17 cellular contexts compared by ENCODE assay signal in genomic region chr6:75348882-75349261, GRCh38.
DNase-seq lines count a peak whose midpoint lies in the region; ATAC-seq and TF ChIP-seq lines count a peak whose summit lies in the region.
"Had no signal": no experiment of that assay in that cellular context is flagged by ENCODE, and none has a peak within 500 bp of the region (broad histone marks: within the 10 kb centered on the region; RNA-seq: fewer than 3 reads in every experiment).

No MANE protein-coding gene starts in this region.

- H4K5ac ChIP-seq in H9 (ENCODE audit: insufficient read length, low read depth, low read length), result no peak overlapping the region

- no peak overlapping the region for H2BK120ac ChIP-seq in H9 (ENCODE audit: low read depth, low read length, poor library complexity, severe bottlenecking)

- H3K23me2 ChIP-seq in H9 (ENCODE audit: insufficient read length, low read depth, low read length, poor library complexity, severe bottlenecking), result peaks cover 7% of the 10 kb centered on the region

- no peak overlapping the region for H2BK20ac ChIP-seq in H9 (ENCODE audit: low read depth, low read length, poor library complexity, severe bottlenecking)

- H4K20me1 ChIP-seq in H9 (ENCODE audit: control insufficient read depth, insufficient read depth, insufficient read length), result no peaks in the 10 kb centered on the region

- peaks cover 5% of the 10 kb centered on the region for H3K4me1 ChIP-seq in H9 (ENCODE audit: insufficient read depth, low read length)
- peaks cover 10% of the 10 kb centered on the region for H3K4me1 ChIP-seq in lower lobe of right lung
- peaks cover 6% of the 10 kb centered on the region for H3K4me1 ChIP-seq in skeletal muscle satellite cell (ENCODE audit: control insufficient read depth, insufficient read depth, low read length)

- intact Hi-C loops in lower lobe of right lung (cut with DNase I), result no loop called here

- H3K4me3 ChIP-seq in lower lobe of right lung, result peak overlapping the region; percentile 43
- H3K4me3 ChIP-seq in skeletal muscle satellite cell (ENCODE audit: low read length), result no peak overlapping the region
- no peak overlapping the region for H3K4me3 ChIP-seq in foreskin fibroblast (ENCODE audit: low read depth in 1 of 2, low read length in 2 of 2)
- H3K4me3 ChIP-seq: PC-9 had no signal

- H2BK5ac ChIP-seq in H9 (ENCODE audit: insufficient read length, low read length), result no peak overlapping the region

- H3K79me1 ChIP-seq in H9 (ENCODE audit: insufficient read depth, low read depth, low read length, poor library complexity, severe bottlenecking), result no peaks in the 10 kb centered on the region

- peak overlapping the region; percentile 72 to 83 for H3K4me3 Mint-ChIP-seq in H9
- H3K4me3 Mint-ChIP-seq in chondrocyte (ENCODE audit: unreplicated experiment), result peak overlapping the region; percentile 64
- H3K4me3 Mint-ChIP-seq: T-cell had no signal

- H3T11ph ChIP-seq in H9 (ENCODE audit: low read length), result no peak overlapping the region

- peak overlapping the region; percentile 74 to 89 (median 82); a peak in 4 of 7 replicates for H3K27ac Mint-ChIP-seq in H9
- H3K27ac Mint-ChIP-seq in chondrocyte (ENCODE audit: unreplicated experiment), result peak overlapping the region; percentile 14
- H3K27ac Mint-ChIP-seq: T-cell had no signal

- no peak overlapping the region for H3K18ac ChIP-seq in H9 (ENCODE audit: insufficient read length, low read depth, low read length)

- H3K56ac ChIP-seq in H9 (ENCODE audit: insufficient read length, low read depth, low read length), result no peak overlapping the region

- no peaks in the 10 kb centered on the region for H3K27me3 ChIP-seq in H9 (ENCODE audit: insufficient read depth, low read length)
- no peaks in the 10 kb centered on the region for H3K27me3 ChIP-seq in lower lobe of right lung (ENCODE audit: low read depth)
- H3K27me3 ChIP-seq in skeletal muscle satellite cell (ENCODE audit: control insufficient read depth, insufficient read depth, low read length), result peaks cover 19% of the 10 kb centered on the region
- H3K27me3 ChIP-seq: gastrocnemius medialis had no signal

- H2AFZ ChIP-seq in H9 (ENCODE audit: low read length), result no peak overlapping the region
- H2AFZ ChIP-seq: PC-9 had no signal

- peak overlapping the region; percentile 84 for H3K4me2 ChIP-seq in H9 (ENCODE audit: insufficient read depth, insufficient read length, low read length)
- peak overlapping the region; percentile 78 for H3K4me2 ChIP-seq in skeletal muscle satellite cell (ENCODE audit: low read length)
- H3K4me2 ChIP-seq: PC-9 had no signal

- no peak overlapping the region for H4K91ac ChIP-seq in H9 (ENCODE audit: insufficient read length, low read depth, low read length)

- no peak overlapping the region for H3K9ac ChIP-seq in H9 (ENCODE audit: extremely low read depth, insufficient read length, low read length)
- H3K9ac ChIP-seq in skeletal muscle satellite cell (ENCODE audit: low read depth, low read length), result no peak overlapping the region

- no peaks in the 10 kb centered on the region for H3K9me3 Mint-ChIP-seq in H9
- no peaks in the 10 kb centered on the region for H3K9me3 Mint-ChIP-seq in chondrocyte (ENCODE audit: low read depth)
- H3K9me3 Mint-ChIP-seq: T-cell had no signal

- H2AK5ac ChIP-seq in H9 (ENCODE audit: insufficient read length, low read length), result no peak overlapping the region

- H3K9me3 ChIP-seq in H9 (ENCODE audit: control insufficient read depth, low read depth, low read length), result no peaks in the 10 kb centered on the region
- H3K9me3 ChIP-seq in lower lobe of right lung, result no peaks in the 10 kb centered on the region
- H3K9me3 ChIP-seq in skeletal muscle satellite cell (replicated peaks; ENCODE audit: low read length), result no peaks in the 10 kb centered on the region
- H3K9me3 ChIP-seq: gastrocnemius medialis had no signal

- H3K79me2 ChIP-seq in H9 (ENCODE audit: insufficient read depth, low read length), result no peaks in the 10 kb centered on the region

- H3K27ac ChIP-seq in H9 (ENCODE audit: insufficient read length, low read depth, low read length), result no peak overlapping the region
- peak overlapping the region; percentile 26 for H3K27ac ChIP-seq in lower lobe of right lung
- H3K27ac ChIP-seq: PC-9 had no signal

- peak in 1 of 2 donors; percentile 39 for ATAC-seq in lower lobe of right lung
- ATAC-seq: activated CD4-positive, CD25-positive, alpha-beta regulatory T cell treated with anti-CD3 and anti-CD28 coated beads, Interleukin-2, amount 50 U/mL, for 24 hours; T-cell had no signal

- H3K4me1 Mint-ChIP-seq in H9 (peaks cover 48 to 72% of the 10 kb centered on the region in 2 experiments), chondrocyte (ENCODE audit: low read depth) (peaks cover 50% of the 10 kb centered on the region)

- H2BK12ac ChIP-seq in H9 (ENCODE audit: insufficient read length, low read depth, low read length), result no peak overlapping the region

- H4K8ac ChIP-seq in H9 (replicated peaks; ENCODE audit: insufficient read length, low read depth, low read length), result no peak overlapping the region

- H3K27me3 Mint-ChIP-seq in H9 (ENCODE audit: low read depth), result no peaks in the 10 kb centered on the region
- H3K27me3 Mint-ChIP-seq in chondrocyte (ENCODE audit: low read depth), result peaks cover 8% of the 10 kb centered on the region

- no peak overlapping the region for H3K23ac ChIP-seq in H9 (ENCODE audit: insufficient read length, low read depth, low read length)

- no peak overlapping the region; the same call in 1 of the 2 replicates for H3K14ac ChIP-seq in H9 (ENCODE audit: insufficient read depth, low read length)

- H3K36me3 Mint-ChIP-seq in H9 (ENCODE audit: insufficient read depth in 1 of 3, low read depth in 3 of 3), result peaks cover 0 to 5% (median 0%) of the 10 kb centered on the region in 3 experiments; a peak in 1 of 7 replicates
- peaks cover 3% of the 10 kb centered on the region for H3K36me3 Mint-ChIP-seq in chondrocyte (ENCODE audit: low read depth)
- H3K36me3 Mint-ChIP-seq: T-cell had no signal

- TF ChIP-seq CTCF in H9 (conservative IDR thresholded peaks at IDR 0.05) (no peak), chondrocyte (IDR thresholded peaks at IDR 0.05) (no peak), lower lobe of right lung (IDR thresholded peaks at IDR 0.05) (no peak), foreskin fibroblast (IDR thresholded peaks at IDR 0.05; ENCODE audit: low read depth, low read length) (no peak)

- DNase-seq in H9 (no peak), chondrocyte (ENCODE audit: low spot score) (no peak), lower lobe of right lung (no peak), HCEC 1CT (no peak), NCI-H748 (lab: John Stamatoyannopoulos, UW; ENCODE audit: unreplicated experiment) (no peak), foreskin fibroblast (no peak), activated T-cell treated with anti-CD3 and anti-CD28 coated beads for 4 hours (no peak)
- DNase-seq: activated T-cell treated with anti-CD3 and anti-CD28 coated beads, Interleukin-2, amount 50 U/mL, for 48 hours; amniotic stem cell; DND-41; gastrocnemius medialis; nucleus accumbens; PC-9; stimulated activated CD4-positive, alpha-beta T cell treated with anti-CD3 and anti-CD28 coated beads, Interleukin-15, amount 100 ng/mL, for 24 hours; T-cell had no signal

- no peak overlapping the region for H2BK15ac ChIP-seq in H9 (ENCODE audit: low read depth, low read length)

- H3K4ac ChIP-seq in H9 (ENCODE audit: low read depth, low read length), result no peak overlapping the region

- H3K36me3 ChIP-seq in lower lobe of right lung (peaks cover 8% of the 10 kb centered on the region), skeletal muscle satellite cell (ENCODE audit: insufficient read depth, low read length) (no peaks in the 10 kb centered on the region)
